ENCODE assay signal across 18 cellular contexts in the genomic region with DNA sequence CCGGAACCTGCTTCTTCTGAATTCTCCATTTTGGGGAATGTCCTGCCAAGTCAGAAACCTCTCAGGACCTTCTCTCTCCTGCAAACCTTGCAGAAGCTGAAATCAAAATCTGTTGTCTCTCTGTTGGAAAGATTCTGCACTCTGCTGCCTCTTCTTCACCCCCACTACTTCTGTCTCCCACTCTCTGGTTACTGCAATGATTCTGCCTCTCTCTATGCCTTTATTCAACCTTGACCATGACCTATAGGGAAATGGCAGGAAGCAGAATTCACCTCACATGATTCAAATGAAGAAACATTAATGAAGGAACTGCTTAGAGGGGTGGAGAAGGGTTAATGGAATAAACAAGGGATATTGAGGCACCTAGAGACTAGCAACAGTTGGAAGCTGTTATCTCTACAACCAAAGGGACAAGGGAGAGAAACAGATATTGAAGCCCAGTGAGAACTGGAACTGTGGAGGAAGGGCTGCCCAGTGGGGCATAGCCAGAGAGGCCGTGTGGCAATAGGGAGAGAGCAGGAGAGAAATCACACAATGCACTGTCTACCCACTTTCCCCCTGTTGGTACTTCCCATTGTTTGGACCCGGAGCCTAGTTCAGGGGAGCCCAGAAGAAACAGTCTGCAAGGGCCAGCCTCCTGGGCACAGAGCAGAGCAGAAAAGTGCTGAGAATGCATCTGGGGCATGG.
A peak's percentile ranks its signal among the peaks of the same experiment; 100 is the strongest.
DNase-seq lines count a peak whose midpoint lies in the region; ATAC-seq, FAIRE-seq and TF ChIP-seq lines count a peak whose summit lies in the region.
"Had no signal": no experiment of that assay in that cellular context is flagged by ENCODE, and none has a peak within 500 bp of the region (broad histone marks: within the 10 kb centered on the region; RNA-seq: fewer than 3 reads in every experiment).

No MANE protein-coding gene starts in this region.

- no peak overlapping the region for H3K4me3 Mint-ChIP-seq in CD4-positive, alpha-beta T cell
- no peak overlapping the region for H3K4me3 Mint-ChIP-seq in stimulated activated naive B cell treated with anti-CD40 and anti-IgM and Interleukin-4, amounts not matched to agents 10 μg/mL and 1 μg/mL and 100 μg/mL, for 72 hours
- H3K4me3 Mint-ChIP-seq: HFFc6 had no signal

- no peak for FAIRE-seq in kidney (lab: Jason Lieb, UNC)
- FAIRE-seq: A549 had no signal

- no peak for DNase-seq in CD4-positive, alpha-beta T cell
- DNase-seq in Panc1 (ENCODE audit: low read depth, low spot score), result no peak
- DNase-seq in kidney, result peak; percentile 25
- DNase-seq in stimulated activated naive B cell treated with anti-CD40 and anti-IgM and Interleukin-4, amounts not matched to agents 10 μg/mL and 1 μg/mL and 100 μg/mL, for 72 hours, result no peak
- no peak for DNase-seq in COR-L47 (lab: John Stamatoyannopoulos, UW)
- DNase-seq in HK-2 (ENCODE audit: unreplicated experiment), result no peak
- DNase-seq in activated CD8-positive, alpha-beta memory T cell treated with anti-CD3 and anti-CD28 coated beads, Interleukin-2, amount 50 U/mL, for 48 hours, result no peak
- DNase-seq: DMS153, HFFc6, NCI-H1048, NCI-H146, NCI-H2081, NCI-H510A, NCI-H774, PC-9 had no signal

- no peaks in the 10 kb centered on the region for H3K36me3 Mint-ChIP-seq in CD4-positive, alpha-beta T cell (ENCODE audit: low read depth)
- H3K36me3 Mint-ChIP-seq in stimulated activated naive B cell treated with anti-CD40 and anti-IgM and Interleukin-4, amounts not matched to agents 10 μg/mL and 1 μg/mL and 100 μg/mL, for 72 hours, result peaks cover 0 to 2% of the 10 kb centered on the region in 2 donors

- no peak overlapping the region for H3K9ac ChIP-seq in kidney (ENCODE audit: low read length in 2 of 2)
- H3K9ac ChIP-seq: BLaER1 treated with 17β-estradiol and CSF1 and Interleukin-3, amounts not matched to agents 10 nM and 100 nM; KMS-11 had no signal

- intact Hi-C loops in CD4-positive, alpha-beta T cell (cut with DNase I, micrococcal nuclease), result loop anchor here in 1 of 2 experiments (5.0 kb wide), 1 partner anchor 82 kb away; no protein-coding TSS in a partner anchor
- intact Hi-C loops in Panc1 (cut with micrococcal nuclease; ENCODE audit: unreplicated experiment), result no loop called here
- intact Hi-C loops in kidney (cut with DNase I), result no loop called here

- no peaks in the 10 kb centered on the region for H3K9me3 Mint-ChIP-seq in CD4-positive, alpha-beta T cell
- H3K9me3 Mint-ChIP-seq in stimulated activated naive B cell treated with anti-CD40 and anti-IgM and Interleukin-4, amounts not matched to agents 10 μg/mL and 1 μg/mL and 100 μg/mL, for 72 hours, result no peaks in the 10 kb centered on the region
- H3K9me3 Mint-ChIP-seq: HFFc6 had no signal

- H3K36me3 ChIP-seq in Panc1 (ENCODE audit: control insufficient read depth, insufficient read depth, low read length) (no peaks in the 10 kb centered on the region), kidney (ENCODE audit: control insufficient read depth in 1 of 2, insufficient read depth in 2 of 2, low read length in 2 of 2) (no peaks in the 10 kb centered on the region)
- H3K36me3 ChIP-seq: BLaER1 treated with 17β-estradiol and CSF1 and Interleukin-3, amounts not matched to agents 10 nM and 100 nM had no signal

- H3K27ac Mint-ChIP-seq in CD4-positive, alpha-beta T cell, result peak overlapping the region; percentile 72
- no peak overlapping the region for H3K27ac Mint-ChIP-seq in stimulated activated naive B cell treated with anti-CD40 and anti-IgM and Interleukin-4, amounts not matched to agents 10 μg/mL and 1 μg/mL and 100 μg/mL, for 72 hours
- H3K27ac Mint-ChIP-seq: HFFc6 had no signal

- H3K4me1 ChIP-seq in Panc1 (ENCODE audit: control insufficient read depth, insufficient read depth, low read length) (peaks cover 17% of the 10 kb centered on the region), kidney (ENCODE audit: control insufficient read depth in 1 of 2, insufficient read depth in 1 of 2, low read depth in 1 of 2, low read length in 2 of 2) (peaks cover 0 to 5% of the 10 kb centered on the region in 2 donors)

- no peaks in the 10 kb centered on the region for H3K27me3 ChIP-seq in CD4-positive, alpha-beta T cell (ENCODE audit: control insufficient read depth, insufficient read depth, low read length)
- H3K27me3 ChIP-seq in Panc1 (ENCODE audit: control insufficient read depth, insufficient read depth, low read length), result no peaks in the 10 kb centered on the region
- H3K27me3 ChIP-seq: BLaER1 treated with 17β-estradiol and CSF1 and Interleukin-3, amounts not matched to agents 10 nM and 100 nM had no signal

- CTCF ChIA-PET in CD4-positive, alpha-beta T cell (lab: Charles Lee), result no interaction called here
- CTCF ChIA-PET in Panc1 (lab: Charles Lee), result interaction anchor here (0.6 kb wide), 1 partner anchor 182 kb away, joined by 5 read pairs; no protein-coding TSS in a partner anchor

- H3K27ac ChIP-seq in CD4-positive, alpha-beta T cell (ENCODE audit: low read depth, low read length), result no peak overlapping the region
- peak overlapping the region; percentile 77 for H3K27ac ChIP-seq in Panc1 (ENCODE audit: low read length)
- H3K27ac ChIP-seq in kidney (ENCODE audit: low read depth in 2 of 2, low read length in 2 of 2), result no peak overlapping the region
- H3K27ac ChIP-seq: BLaER1 treated with 17β-estradiol and CSF1 and Interleukin-3, amounts not matched to agents 10 nM and 100 nM; KMS-11; PC-9 had no signal

- POLR2A ChIA-PET in CD4-positive, alpha-beta T cell (lab: Charles Lee), result interaction anchor here (0.8 to 2.7 kb wide), 3 partner anchors 9 to 83 kb away, joined by 4 to 30 read pairs (median 5); a partner anchor contains a TSS
- POLR2A ChIA-PET in Panc1 (lab: Charles Lee), result no interaction called here

- no TSS peak for BruUV-seq in Panc1 (replicated peaks; lab: Mats Ljungman, UMichigan)

- no peak for TF ChIP-seq CTCF in CD4-positive, alpha-beta T cell (IDR thresholded peaks at IDR 0.05)
- no peak for TF ChIP-seq CTCF in Panc1 (IDR thresholded peaks at IDR 0.05)
- no peak for TF ChIP-seq CTCF in kidney (IDR thresholded peaks at IDR 0.05; ENCODE audit: borderline replicate concordance, extremely low read depth, insufficient read depth)

- in situ Hi-C loops in Panc1 (cut with HindIII; ENCODE audit: low pct_unique_long_range_greater_than_20kb, low sequenced_read_pairs), result no loop called here

- H3K4me3 ChIP-seq in Panc1 (ENCODE audit: low read depth in 2 of 2, low read length in 2 of 2) (no peak overlapping the region), kidney (ENCODE audit: low read length in 2 of 2) (no peak overlapping the region)
- H3K4me3 ChIP-seq: A549; BLaER1 treated with 17β-estradiol and CSF1 and Interleukin-3, amounts not matched to agents 10 nM and 100 nM; PC-9 had no signal

- no peaks in the 10 kb centered on the region for H3K9me3 ChIP-seq in CD4-positive, alpha-beta T cell (ENCODE audit: control insufficient read depth, low read length)
- H3K9me3 ChIP-seq in Panc1 (ENCODE audit: control insufficient read depth, insufficient read depth, low read depth, low read length), result no peaks in the 10 kb centered on the region
- no peaks in the 10 kb centered on the region for H3K9me3 ChIP-seq in kidney (ENCODE audit: control insufficient read depth in 1 of 2, low read length in 2 of 2)
- H3K9me3 ChIP-seq: A549; BLaER1 treated with 17β-estradiol and CSF1 and Interleukin-3, amounts not matched to agents 10 nM and 100 nM had no signal

- ATAC-seq in CD4-positive, alpha-beta T cell (ENCODE audit: poor library complexity), result no peak
- no peak for ATAC-seq in Panc1
- ATAC-seq in stimulated activated naive B cell treated with anti-CD40 and anti-IgM and Interleukin-4, amounts not matched to agents 10 μg/mL and 1 μg/mL and 100 μg/mL, for 72 hours (replicated peaks), result peak; percentile 67 to 69
- ATAC-seq: A549 had no signal

- H3K27me3 Mint-ChIP-seq in CD4-positive, alpha-beta T cell, result no peaks in the 10 kb centered on the region
- H3K27me3 Mint-ChIP-seq in stimulated activated naive B cell treated with anti-CD40 and anti-IgM and Interleukin-4, amounts not matched to agents 10 μg/mL and 1 μg/mL and 100 μg/mL, for 72 hours, result no peaks in the 10 kb centered on the region

- H3K4me1 Mint-ChIP-seq in CD4-positive, alpha-beta T cell (ENCODE audit: low read depth), result peaks cover 46% of the 10 kb centered on the region
- peaks cover 33 to 46% of the 10 kb centered on the region in 2 donors for H3K4me1 Mint-ChIP-seq in stimulated activated naive B cell treated with anti-CD40 and anti-IgM and Interleukin-4, amounts not matched to agents 10 μg/mL and 1 μg/mL and 100 μg/mL, for 72 hours

Comparison
In these comparisons a context has a peak if more than half of its experiments do, and no peak if none do; other contexts are left out.
1. ATAC-seq: peak in stimulated activated naive B cell treated with anti-CD40 and anti-IgM and Interleukin-4, amounts not matched to agents 10 μg/mL and 1 μg/mL and 100 μg/mL, for 72 hours (2 of 2); none in CD4-positive, alpha-beta T cell (single experiment) and Panc1 (single experiment).